ENCODE assay signal across 17 cellular contexts in genomic region chr9:26296910-26297309, GRCh38.
DNase-seq lines count a peak whose midpoint lies in the region; ATAC-seq and TF ChIP-seq lines count a peak whose summit lies in the region.
"Had no signal": no experiment of that assay in that cellular context is flagged by ENCODE, and none has a peak within 500 bp of the region (broad histone marks: within the 10 kb centered on the region; RNA-seq: fewer than 3 reads in every experiment).

No MANE protein-coding gene starts in this region.

- H3K9me3 ChIP-seq in adipocyte (ENCODE audit: control insufficient read depth, low read length) (no peaks in the 10 kb centered on the region), ascending aorta (no peaks in the 10 kb centered on the region)
- H3K9me3 ChIP-seq: heart left ventricle, upper lobe of right lung had no signal

- no peak overlapping the region for H3K9ac ChIP-seq in adipocyte (ENCODE audit: low read length)

- H3K27ac ChIP-seq in ascending aorta = no peak overlapping the region
- H3K27ac ChIP-seq: C4-2B, heart left ventricle, upper lobe of right lung had no signal

- ATAC-seq in GM19397 (IDR thresholded peaks at IDR 0.05; ENCODE audit: unreplicated experiment) (no peak), GM18868 (IDR thresholded peaks at IDR 0.05; ENCODE audit: unreplicated experiment) (no peak)
- ATAC-seq: heart left ventricle, Panc1, upper lobe of right lung had no signal

- H3K36me3 ChIP-seq in adipocyte (ENCODE audit: control insufficient read depth, insufficient read depth, low read length, severe bottlenecking) (no peaks in the 10 kb centered on the region), ascending aorta (no peaks in the 10 kb centered on the region)
- H3K36me3 ChIP-seq: heart left ventricle, upper lobe of right lung had no signal

- H3K4me1 ChIP-seq in adipocyte (ENCODE audit: control insufficient read depth, insufficient read depth, low read length) = peaks cover 3% of the 10 kb centered on the region
- no peaks in the 10 kb centered on the region for H3K4me1 ChIP-seq in ascending aorta
- H3K4me1 ChIP-seq: heart left ventricle, upper lobe of right lung had no signal

- H3K27me3 ChIP-seq in adipocyte (replicated peaks; ENCODE audit: control insufficient read depth, insufficient read depth, low read length) (no peaks in the 10 kb centered on the region), ascending aorta (no peaks in the 10 kb centered on the region)
- H3K27me3 ChIP-seq: heart left ventricle, upper lobe of right lung had no signal

- intact Hi-C loops in ascending aorta (cut with DNase I) = no loop called here

- H3K4me3 ChIP-seq in adipocyte (ENCODE audit: low read length) (no peak overlapping the region), fibroblast of villous mesenchyme (ENCODE audit: low read depth, low read length) (no peak overlapping the region), ascending aorta (no peak overlapping the region)
- H3K4me3 ChIP-seq: heart left ventricle, upper lobe of right lung had no signal

- DNase-seq in AG08395 (ENCODE audit: low spot score) = peak; percentile 27
- DNase-seq in HK-2 (ENCODE audit: unreplicated experiment) = peak; percentile 31
- DNase-seq in adipocyte (ENCODE audit: low read depth) = peak; percentile 38
- peak; percentile 5 for DNase-seq in fibroblast of villous mesenchyme (ENCODE audit: low read depth)
- no peak for DNase-seq in ascending aorta (ENCODE audit: low spot score in 2 of 2)
- DNase-seq in NOMO-1 treated with DMSO at 0.1 percent for 48 hours (lab: John Stamatoyannopoulos, UW; ENCODE audit: unreplicated experiment) = no peak
- DNase-seq: activated CD8-positive, alpha-beta memory T cell treated with anti-CD3 and anti-CD28 coated beads for 24 hours; GDM1; heart left ventricle; Karpas-422; NCI-H2171; stimulated activated CD4-positive, alpha-beta T cell treated with anti-CD3 and anti-CD28 coated beads, Interleukin-4, amount 100 ng/mL, for 24 hours; upper lobe of right lung had no signal

- TF ChIP-seq CTCF in fibroblast of villous mesenchyme (IDR thresholded peaks at IDR 0.05; ENCODE audit: insufficient read depth, low read depth, low read length) = no peak
- TF ChIP-seq CTCF in ascending aorta (IDR thresholded peaks at IDR 0.05) = no peak

Comparison
In these comparisons a context has a peak if more than half of its experiments do, and no peak if none do; other contexts are left out.
1. DNase-seq: peak in AG08395 (single experiment), HK-2 (single experiment), adipocyte (single experiment) and fibroblast of villous mesenchyme (single experiment); none in ascending aorta (0 of 2) and NOMO-1 treated with DMSO at 0.1 percent for 48 hours (single experiment).